Comparison of ENCODE assay signal across 18 cellular contexts in the genomic region with DNA sequence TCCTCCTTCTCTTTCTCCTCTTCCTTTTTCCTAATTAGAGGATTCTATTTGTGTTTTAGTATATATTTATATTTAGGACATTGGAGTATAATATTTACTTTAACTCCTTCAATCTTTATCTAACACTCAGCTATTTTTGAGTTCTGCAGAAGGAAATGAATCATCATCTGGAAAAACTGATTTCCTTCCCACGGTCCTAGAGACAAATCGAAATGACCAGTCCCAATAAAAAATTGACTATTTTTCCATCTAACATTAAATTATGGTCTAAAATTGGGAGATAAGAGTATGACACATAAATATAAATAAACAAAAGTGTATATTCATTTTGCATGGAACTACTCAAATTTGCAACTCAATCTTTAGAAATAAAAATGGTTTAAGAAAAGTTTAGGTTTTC.
DNase-seq lines count a peak whose midpoint lies in the region; ATAC-seq and TF ChIP-seq lines count a peak whose summit lies in the region.
"Had no signal": no experiment of that assay in that cellular context is flagged by ENCODE, and none has a peak within 500 bp of the region (broad histone marks: within the 10 kb centered on the region; RNA-seq: fewer than 3 reads in every experiment).

No MANE protein-coding gene starts in this region.

- peaks cover 3% of the 10 kb centered on the region for H3K4me1 ChIP-seq in mesenchymal stem cell (ENCODE audit: control insufficient read depth, insufficient read depth, low read depth, low read length)
- H3K4me1 ChIP-seq: lower lobe of right lung had no signal

- no peaks in the 10 kb centered on the region for H3K27me3 Mint-ChIP-seq in chondrocyte (ENCODE audit: low read depth)
- H3K27me3 Mint-ChIP-seq: activated naive CD8-positive, alpha-beta T cell treated with anti-CD3 and anti-CD28 coated beads, Interleukin-2, amount 10 ng/mL, durations not matched to agents 7 days and 5 days; activated T-cell treated with anti-CD3 and anti-CD28 coated beads, Interleukin-2, amount 50 U/mL, for 24 hours had no signal

- no peak overlapping the region for H3K23ac ChIP-seq in mesenchymal stem cell (ENCODE audit: low read length in 2 of 2)

- H3K18ac ChIP-seq in mesenchymal stem cell (ENCODE audit: low read depth in 1 of 2, low read length in 2 of 2): no peak overlapping the region

- H2BK5ac ChIP-seq in mesenchymal stem cell (ENCODE audit: low read depth, low read length, poor library complexity, severe bottlenecking): no peak overlapping the region

- H2AFZ ChIP-seq in mesenchymal stem cell (ENCODE audit: low read depth, low read length): no peak overlapping the region

- no peaks in the 10 kb centered on the region for H3K9me3 ChIP-seq in mesenchymal stem cell (ENCODE audit: control insufficient read depth, low read length)
- H3K9me3 ChIP-seq: lower lobe of right lung, MG63, suprapubic skin had no signal

- no peaks in the 10 kb centered on the region for H3K79me1 ChIP-seq in mesenchymal stem cell (replicated peaks; ENCODE audit: low read length, poor library complexity, severe bottlenecking)

- peak overlapping the region; percentile 50 for H3K9ac ChIP-seq in mesenchymal stem cell (ENCODE audit: low read length)

- H3K27ac ChIP-seq in mesenchymal stem cell (ENCODE audit: low read length, poor library complexity, severe bottlenecking): no peak overlapping the region
- H3K27ac ChIP-seq: lower lobe of right lung, SK-N-MC, suprapubic skin had no signal

- H3K4ac ChIP-seq in mesenchymal stem cell (ENCODE audit: low read depth in 1 of 2, low read length in 2 of 2): no peak overlapping the region

- no peak overlapping the region for H2AK5ac ChIP-seq in mesenchymal stem cell (ENCODE audit: low read length, severe bottlenecking)

- H3K27me3 ChIP-seq in mesenchymal stem cell (ENCODE audit: control insufficient read depth in 1 of 2, insufficient read depth in 1 of 2, low read length in 2 of 2): no peaks in the 10 kb centered on the region
- H3K27me3 ChIP-seq: MG63, suprapubic skin had no signal

- ATAC-seq in GM21825 (IDR thresholded peaks at IDR 0.05; ENCODE audit: unreplicated experiment): no peak
- ATAC-seq: lower lobe of right lung had no signal

- H3K4me3 Mint-ChIP-seq in chondrocyte (ENCODE audit: unreplicated experiment): no peak overlapping the region
- H3K4me3 Mint-ChIP-seq: activated CD4-positive, alpha-beta T cell treated with anti-CD3 and anti-CD28 coated beads, Interleukin-2, amount 10 ng/mL, durations not matched to agents 7 days and 5 days; activated naive CD8-positive, alpha-beta T cell treated with anti-CD3 and anti-CD28 coated beads, Interleukin-2, amount 10 ng/mL, durations not matched to agents 7 days and 5 days; activated T-cell treated with anti-CD3 and anti-CD28 coated beads, Interleukin-2, amount 50 U/mL, for 24 hours; nephron progenitor cell had no signal

- no peak overlapping the region for H2BK12ac ChIP-seq in mesenchymal stem cell (ENCODE audit: low read length in 2 of 2)

- no peak for TF ChIP-seq CTCF in chondrocyte (IDR thresholded peaks at IDR 0.05)

- H3K36me3 Mint-ChIP-seq in chondrocyte (ENCODE audit: low read depth): no peaks in the 10 kb centered on the region
- H3K36me3 Mint-ChIP-seq: activated naive CD8-positive, alpha-beta T cell treated with anti-CD3 and anti-CD28 coated beads, Interleukin-2, amount 10 ng/mL, durations not matched to agents 7 days and 5 days had no signal

- H3K27ac Mint-ChIP-seq in chondrocyte (ENCODE audit: unreplicated experiment): peak overlapping the region; percentile 91
- H3K27ac Mint-ChIP-seq: activated CD4-positive, alpha-beta T cell treated with anti-CD3 and anti-CD28 coated beads, Interleukin-2, amount 10 ng/mL, durations not matched to agents 7 days and 5 days; activated naive CD8-positive, alpha-beta T cell treated with anti-CD3 and anti-CD28 coated beads, Interleukin-2, amount 10 ng/mL, durations not matched to agents 7 days and 5 days; activated T-cell treated with anti-CD3 and anti-CD28 coated beads, Interleukin-2, amount 50 U/mL, for 24 hours; nephron progenitor cell had no signal

- no peak overlapping the region for H4K8ac ChIP-seq in mesenchymal stem cell (ENCODE audit: low read length)

- no peak overlapping the region for H4K91ac ChIP-seq in mesenchymal stem cell (ENCODE audit: low read length)

- H3K36me3 ChIP-seq in mesenchymal stem cell (ENCODE audit: control insufficient read depth in 1 of 2, insufficient read depth in 2 of 2, low read depth in 1 of 2, low read length in 2 of 2): no peaks in the 10 kb centered on the region
- H3K36me3 ChIP-seq: lower lobe of right lung, MG63, suprapubic skin had no signal

- H3K4me1 Mint-ChIP-seq in chondrocyte (ENCODE audit: low read depth): peaks cover 44% of the 10 kb centered on the region
- H3K4me1 Mint-ChIP-seq: activated CD4-positive, alpha-beta T cell treated with anti-CD3 and anti-CD28 coated beads, Interleukin-2, amount 10 ng/mL, durations not matched to agents 7 days and 5 days; activated naive CD8-positive, alpha-beta T cell treated with anti-CD3 and anti-CD28 coated beads, Interleukin-2, amount 10 ng/mL, durations not matched to agents 7 days and 5 days had no signal

- H3K4me3 ChIP-seq in mesenchymal stem cell (ENCODE audit: insufficient read depth in 1 of 2, low read depth in 1 of 2, low read length in 2 of 2): peak overlapping the region in 1 of 2 experiments; percentile 21
- H3K4me3 ChIP-seq: lower lobe of right lung, MG63, SK-N-MC, suprapubic skin had no signal

- H3K4me2 ChIP-seq in mesenchymal stem cell (ENCODE audit: low read length, poor library complexity, severe bottlenecking): no peak overlapping the region

- peaks cover 2% of the 10 kb centered on the region for H3K9me3 Mint-ChIP-seq in chondrocyte (ENCODE audit: low read depth)
- H3K9me3 Mint-ChIP-seq: activated CD4-positive, alpha-beta T cell treated with anti-CD3 and anti-CD28 coated beads, Interleukin-2, amount 10 ng/mL, durations not matched to agents 7 days and 5 days; activated naive CD8-positive, alpha-beta T cell treated with anti-CD3 and anti-CD28 coated beads, Interleukin-2, amount 10 ng/mL, durations not matched to agents 7 days and 5 days; activated T-cell treated with anti-CD3 and anti-CD28 coated beads, Interleukin-2, amount 50 U/mL, for 24 hours; nephron progenitor cell had no signal

- 0% methylated on average over 2 of the region's 2 CpGs for WGBS in mesenchymal stem cell

- H3K14ac ChIP-seq in mesenchymal stem cell (ENCODE audit: low read length in 2 of 2): no peak overlapping the region

- H2BK120ac ChIP-seq in mesenchymal stem cell (ENCODE audit: low read depth, low read length): no peak overlapping the region

- no peak overlapping the region for H2BK15ac ChIP-seq in mesenchymal stem cell (ENCODE audit: low read depth, poor library complexity, severe bottlenecking)

- DNase-seq in Daoy (ENCODE audit: low read depth) (peak; percentile 54), NCI-H226 (peak; percentile 57), chondrocyte (ENCODE audit: low spot score) (no peak), mesenchymal stem cell (peak; percentile 75), HK-2 (ENCODE audit: unreplicated experiment) (no peak), T-helper 2 cell (no peak)
- DNase-seq in central memory CD4-positive, alpha-beta T cell: no peak
- DNase-seq: activated CD4-positive, alpha-beta T cell treated with anti-CD3 and anti-CD28 coated beads, Interleukin-2, amount 10 ng/mL, durations not matched to agents 7 days and 5 days; activated naive CD8-positive, alpha-beta T cell treated with anti-CD3 and anti-CD28 coated beads, Interleukin-2, amount 10 ng/mL, durations not matched to agents 7 days and 5 days; activated T-cell treated with anti-CD3 and anti-CD28 coated beads, Interleukin-2, amount 50 U/mL, for 24 hours; lower lobe of right lung; NCI-H1930; stimulated activated CD4-positive, alpha-beta T cell treated with anti-CD3 and anti-CD28 coated beads, Interleukin-1b, Interleukin-23, amount 100 ng/mL, for 48 hours had no signal

Comparison
In these comparisons a context has a peak if more than half of its experiments do, and no peak if none do; other contexts are left out.
1. DNase-seq: peak in Daoy (single experiment), NCI-H226 (single experiment) and mesenchymal stem cell (single experiment); none in chondrocyte (single experiment), central memory CD4-positive, alpha-beta T cell (single experiment), HK-2 (single experiment) and T-helper 2 cell (0 of 5).